Comparison of ENCODE assay signal across 19 cellular contexts in genomic region chr19:726993-727956, GRCh38. TPM values are rescaled to one million over a fixed set of nuclear protein-coding genes. Genes with fewer than 3 reads are reported as not detected.
DNase-seq lines count a peak whose midpoint lies in the region; ATAC-seq and TF ChIP-seq lines count a peak whose summit lies in the region.
"Had no signal": no experiment of that assay in that cellular context is flagged by ENCODE, and none has a peak within 500 bp of the region (broad histone marks: within the 10 kb centered on the region; RNA-seq: fewer than 3 reads in every experiment).

No MANE protein-coding gene starts in this region.

- ATAC-seq in lower lobe of right lung (peak; percentile 4 to 21), upper lobe of right lung (peak; percentile 5)
- ATAC-seq: CD8-positive, alpha-beta T cell; foreskin keratinocyte had no signal

- no peak overlapping the region for H4K91ac ChIP-seq in trophoblast cell (ENCODE audit: low read depth, low read length)

- H3K36me3 ChIP-seq in esophagus squamous epithelium = no peaks in the 10 kb centered on the region
- H3K36me3 ChIP-seq in lower lobe of right lung = peaks cover 7% of the 10 kb centered on the region
- no peaks in the 10 kb centered on the region for H3K36me3 ChIP-seq in upper lobe of right lung
- peaks cover 0 to 2% of the 10 kb centered on the region in 2 experiments for H3K36me3 ChIP-seq in trophoblast cell (ENCODE audit: control insufficient read depth in 1 of 2, insufficient read depth in 2 of 2, low read length in 2 of 2)

- DNase-seq in DMS53 (lab: John Stamatoyannopoulos, UW) = peak; percentile 37
- no peak for DNase-seq in DMS53 treated with DMSO at 0.1 percent for 48 hours (lab: John Stamatoyannopoulos, UW; ENCODE audit: unreplicated experiment)
- DNase-seq in esophagus squamous epithelium (lab: John Stamatoyannopoulos, UW) = no peak
- DNase-seq in lower lobe of right lung = no peak
- no peak for DNase-seq in upper lobe of right lung
- DNase-seq in trophoblast cell = no peak
- no peak for DNase-seq in NCI-H69 (lab: John Stamatoyannopoulos, UW)
- no peak for DNase-seq in glomerular visceral epithelial cell (ENCODE audit: extremely low spot score)
- DNase-seq: activated B cell treated with CpG ODN at 0.5 μM for 24 hours; activated effector memory CD4-positive, alpha-beta T cell treated with anti-CD3 and anti-CD28 coated beads, Interleukin-2, amount 50 U/mL, for 16 hours; effector CD4-positive, alpha-beta T cell; foreskin keratinocyte; Karpas-422; NCI-H1694; nucleus accumbens; small intestine; stimulated activated naive CD4-positive, alpha-beta T cell had no signal

- H3K18ac ChIP-seq in trophoblast cell (ENCODE audit: low read length) = no peak overlapping the region

- H2AK5ac ChIP-seq in trophoblast cell (ENCODE audit: low read length) = no peak overlapping the region

- no peak overlapping the region for H3K14ac ChIP-seq in trophoblast cell (ENCODE audit: low read length)

- no peaks in the 10 kb centered on the region for H3K79me2 ChIP-seq in trophoblast cell (ENCODE audit: control insufficient read depth, insufficient read depth, low read length, poor library complexity)

- H3K4me2 ChIP-seq in trophoblast cell (ENCODE audit: low read length) = no peak overlapping the region

- no peak overlapping the region for H2BK120ac ChIP-seq in trophoblast cell (ENCODE audit: insufficient read depth, low read length, poor library complexity)

- H2BK5ac ChIP-seq in trophoblast cell (ENCODE audit: low read depth, low read length, poor library complexity) = no peak overlapping the region

- H3K79me1 ChIP-seq in trophoblast cell (ENCODE audit: low read length) = no peaks in the 10 kb centered on the region

- no peak overlapping the region for H4K8ac ChIP-seq in trophoblast cell (ENCODE audit: low read depth, low read length)

- H3K27ac ChIP-seq in esophagus squamous epithelium (peak overlapping the region; percentile 61 to 89 (median 79)), lower lobe of right lung (peak overlapping the region; percentile 82), upper lobe of right lung (peak overlapping the region; percentile 78), trophoblast cell (ENCODE audit: low read depth, low read length) (no peak overlapping the region)
- H3K27ac ChIP-seq: 22Rv1, foreskin keratinocyte had no signal

- no peak overlapping the region for H3K4ac ChIP-seq in trophoblast cell (ENCODE audit: low read depth, low read length)

- TF ChIP-seq CTCF in esophagus squamous epithelium (IDR thresholded peaks at IDR 0.05) (no peak), lower lobe of right lung (IDR thresholded peaks at IDR 0.05) (no peak), upper lobe of right lung (IDR thresholded peaks at IDR 0.05) (no peak)

- H3K9me3 ChIP-seq in esophagus squamous epithelium (no peaks in the 10 kb centered on the region), lower lobe of right lung (no peaks in the 10 kb centered on the region), upper lobe of right lung (no peaks in the 10 kb centered on the region), trophoblast cell (ENCODE audit: insufficient read depth, low read depth, low read length) (no peaks in the 10 kb centered on the region)

- H3K9ac ChIP-seq in trophoblast cell (ENCODE audit: low read length) = no peak overlapping the region

- no peak for TF ChIP-seq POLR2A in esophagus squamous epithelium (IDR thresholded peaks at IDR 0.05)

- intact Hi-C loops in esophagus squamous epithelium (cut with DNase I) (no loop called here), lower lobe of right lung (cut with DNase I) (no loop called here), upper lobe of right lung (cut with DNase I) (no loop called here)

- H3K27me3 ChIP-seq in esophagus squamous epithelium = no peaks in the 10 kb centered on the region
- H3K27me3 ChIP-seq in lower lobe of right lung (ENCODE audit: low read depth) = peaks cover 5% of the 10 kb centered on the region
- no peaks in the 10 kb centered on the region for H3K27me3 ChIP-seq in upper lobe of right lung
- no peaks in the 10 kb centered on the region for H3K27me3 ChIP-seq in trophoblast cell (ENCODE audit: insufficient read depth, low read length)
- H3K27me3 ChIP-seq: foreskin keratinocyte had no signal

- H2BK12ac ChIP-seq in trophoblast cell (ENCODE audit: low read length) = no peak overlapping the region

- H3K4me3 ChIP-seq in esophagus squamous epithelium (no peak overlapping the region), lower lobe of right lung (no peak overlapping the region), upper lobe of right lung (no peak overlapping the region), trophoblast cell (ENCODE audit: low read depth, low read length) (no peak overlapping the region)

- H3K23ac ChIP-seq in trophoblast cell (ENCODE audit: low read length) = no peak overlapping the region

- peaks cover 0 to 17% (median 10%) of the 10 kb centered on the region in 3 donors for H3K4me1 ChIP-seq in esophagus squamous epithelium
- H3K4me1 ChIP-seq in lower lobe of right lung = peaks cover 19% of the 10 kb centered on the region
- H3K4me1 ChIP-seq in upper lobe of right lung = no peaks in the 10 kb centered on the region
- no peaks in the 10 kb centered on the region for H3K4me1 ChIP-seq in trophoblast cell (ENCODE audit: control insufficient read depth in 1 of 2, insufficient read depth in 2 of 2, low read length in 2 of 2)
- H3K4me1 ChIP-seq: foreskin keratinocyte had no signal

- H4K12ac ChIP-seq in trophoblast cell (ENCODE audit: low read depth, low read length) = no peak overlapping the region

- WGBS in esophagus squamous epithelium, 2 donors = 70 to 80% methylated on average over 10 to 15 of the region's 43 CpGs
- no CpG with 5 or more reads among the region's 43 CpGs for WGBS in trophoblast cell (ENCODE audit: extremely low coverage, insufficient coverage, insufficient read length)

- H2AFZ ChIP-seq in trophoblast cell (ENCODE audit: insufficient read depth, low read length, poor library complexity) = no peak overlapping the region

RNA-seq across cellular contexts. Expression of gene PALM, which starts 18.5 kb away (rescaled TPM):
- 10 to 100 TPM in 1 of 4 donors, 1 to 10 TPM in 3; 2.6 to 19.3 (median 6.5) TPM for total RNA-seq in esophagus squamous epithelium
- total RNA-seq in lower lobe of right lung = 37.0 TPM
- 56.9 TPM for total RNA-seq in upper lobe of right lung
- 11.3 and 12.7 TPM in 2 replicates for polyA plus RNA-seq in trophoblast cell (2013)
- total RNA-seq: activated B cell treated with CpG ODN at 0.5 μM for 24 hours; CD8-positive, alpha-beta T cell had no signal

RNA-seq across cellular contexts. Expression of gene MISP, which starts 23.6 kb away (rescaled TPM):
- 1 to 10 TPM in 2 of 4 donors, under 1 TPM in 1, not detected in 1; 0.11 to 1.3 (median 1.0) TPM for total RNA-seq in esophagus squamous epithelium
- 8.9 TPM for total RNA-seq in lower lobe of right lung
- total RNA-seq in upper lobe of right lung = 15.9 TPM
- 0.15 and 0.19 TPM in 2 replicates for polyA plus RNA-seq in trophoblast cell (2013)
- total RNA-seq: activated B cell treated with CpG ODN at 0.5 μM for 24 hours; CD8-positive, alpha-beta T cell had no signal

RNA-seq across cellular contexts. Expression of gene PRSS57, which starts 32.0 kb away (rescaled TPM):
- total RNA-seq in esophagus squamous epithelium (not detected), lower lobe of right lung (not detected), upper lobe of right lung (not detected)
- polyA plus RNA-seq in trophoblast cell (2013) = 0.04 TPM in 1 of 2 replicates, not detected in the other
- total RNA-seq: activated B cell treated with CpG ODN at 0.5 μM for 24 hours; CD8-positive, alpha-beta T cell; foreskin keratinocyte had no signal
- polyA plus RNA-seq: foreskin keratinocyte, small intestine had no signal

RNA-seq across cellular contexts. Expression of gene FSTL3, which starts 51.1 kb away (rescaled TPM):
- 10 to 100 TPM in 3 of 4 donors, 1 to 10 TPM in 1; 4.4 to 43.3 (median 17.7) TPM for total RNA-seq in esophagus squamous epithelium
- total RNA-seq in lower lobe of right lung = 48.0 TPM
- 114 TPM for total RNA-seq in upper lobe of right lung
- 15.0 and 16.0 TPM in 2 replicates for polyA plus RNA-seq in trophoblast cell (2013)
